9 cellular contexts compared by ENCODE assay signal in genomic region chr16:30472328-30472942, GRCh38. TPM values are rescaled to one million over a fixed set of nuclear protein-coding genes. Genes with fewer than 3 reads are reported as not detected.
DNase-seq lines count a peak whose midpoint lies in the region; ATAC-seq and TF ChIP-seq lines count a peak whose summit lies in the region.
"Had no signal": no experiment of that assay in that cellular context is flagged by ENCODE, and none has a peak within 500 bp of the region (broad histone marks: within the 10 kb centered on the region; RNA-seq: fewer than 3 reads in every experiment).

ITGAL (plus strand) TSS chr16:30472742; CDS start chr16:30472838, 96 bp downstream.

- no peak within 1 kb of the TSS for H3K4me3 Mint-ChIP-seq in glutamatergic neuron (ENCODE audit: unreplicated experiment)

- no peaks in the 10 kb centered on the region for H3K36me3 ChIP-seq in esophagus (ENCODE audit: control insufficient read depth in 2 of 2, insufficient read depth in 2 of 2, low read length in 1 of 2)

- no peaks in the 10 kb centered on the region for H3K9me3 Mint-ChIP-seq in glutamatergic neuron (ENCODE audit: unreplicated experiment)

- TF ChIP-seq CTCF in glutamatergic neuron (IDR thresholded peaks at IDR 0.05; ENCODE audit: partially characterized antibody, unreplicated experiment) = no peak

- peak within 1 kb of the TSS; percentile 23 to 36 for H3K4me3 ChIP-seq in esophagus (ENCODE audit: low read depth in 1 of 2, low read length in 2 of 2)

- H3K9me3 ChIP-seq in esophagus (ENCODE audit: control insufficient read depth in 2 of 2, insufficient read depth in 1 of 2, low read depth in 1 of 2, low read length in 1 of 2) = no peaks in the 10 kb centered on the region

- ATAC-seq in GM18909 (IDR thresholded peaks at IDR 0.05; ENCODE audit: poor library complexity, unreplicated experiment) (peak; percentile 55), HG03432 (IDR thresholded peaks at IDR 0.05; ENCODE audit: unreplicated experiment) (peak; percentile 50)

- H3K4me1 Mint-ChIP-seq in glutamatergic neuron (ENCODE audit: low read depth, unreplicated experiment) = no peaks in the 10 kb centered on the region

- peak; percentile 80 to 81 for DNase-seq in activated CD4-positive, alpha-beta T cell treated with anti-CD3 and anti-CD28 coated beads for 4 hours
- peak; percentile 81 to 86 for DNase-seq in stimulated activated CD4-positive, alpha-beta T cell treated with anti-CD3 and anti-CD28 coated beads, Interleukin-2, amount 100 ng/mL, for 24 hours
- DNase-seq in NCI-H2227 (lab: John Stamatoyannopoulos, UW; ENCODE audit: unreplicated experiment) (no peak), NCI-H187 treated with DMSO at 0.1 percent for 48 hours (lab: John Stamatoyannopoulos, UW) (no peak), glutamatergic neuron (no peak)

- no peak within 1 kb of the TSS for H3K27ac Mint-ChIP-seq in glutamatergic neuron (ENCODE audit: unreplicated experiment)

- H3K36me3 Mint-ChIP-seq in glutamatergic neuron (ENCODE audit: unreplicated experiment) = no peaks in the 10 kb centered on the region

- H3K4me1 ChIP-seq in esophagus (ENCODE audit: control insufficient read depth in 2 of 2, insufficient read depth in 2 of 2, low read length in 1 of 2) = no peaks in the 10 kb centered on the region

- WGBS in esophagus, 2 donors = 61 to 64% methylated on average over 8 of the region's 8 CpGs

- no peaks in the 10 kb centered on the region for H3K27me3 ChIP-seq in esophagus (ENCODE audit: control insufficient read depth in 1 of 2, insufficient read depth in 2 of 2, low read length in 2 of 2)

- H3K27me3 Mint-ChIP-seq in glutamatergic neuron (ENCODE audit: unreplicated experiment) = no peaks in the 10 kb centered on the region

- H3K27ac ChIP-seq in esophagus (ENCODE audit: low read depth in 2 of 2, low read length in 1 of 2) = peak within 1 kb of the TSS; percentile 19 to 48

RNA-seq across cellular contexts. Expression of gene ITGAL, which starts in this region (rescaled TPM):
- polyA plus RNA-seq in esophagus = 1 to 10 TPM; 2.2 to 2.5 TPM
- total RNA-seq in glutamatergic neuron (ENCODE audit: unreplicated experiment) = not detected
- total RNA-seq: LHCN-M2 had no signal

Comparison
In these comparisons a context has a peak if more than half of its experiments do, and no peak if none do; other contexts are left out.
1. DNase-seq: peak in activated CD4-positive, alpha-beta T cell treated with anti-CD3 and anti-CD28 coated beads for 4 hours (2 of 2) and stimulated activated CD4-positive, alpha-beta T cell treated with anti-CD3 and anti-CD28 coated beads, Interleukin-2, amount 100 ng/mL, for 24 hours (2 of 2); none in NCI-H2227 (single experiment), NCI-H187 treated with DMSO at 0.1 percent for 48 hours (single experiment) and glutamatergic neuron (single experiment).